1 cellular context compared by ENCODE assay signal in genomic region chr16:726188-726437, GRCh38.
TF ChIP-seq lines count a peak whose summit lies in the region.

No MANE protein-coding gene starts in this region.

TF ChIP-seq in neural cell, 6 proteins besides CTCF, POLR2A, EP300 and RAD21:
- TF ChIP-seq, protein P1, sequence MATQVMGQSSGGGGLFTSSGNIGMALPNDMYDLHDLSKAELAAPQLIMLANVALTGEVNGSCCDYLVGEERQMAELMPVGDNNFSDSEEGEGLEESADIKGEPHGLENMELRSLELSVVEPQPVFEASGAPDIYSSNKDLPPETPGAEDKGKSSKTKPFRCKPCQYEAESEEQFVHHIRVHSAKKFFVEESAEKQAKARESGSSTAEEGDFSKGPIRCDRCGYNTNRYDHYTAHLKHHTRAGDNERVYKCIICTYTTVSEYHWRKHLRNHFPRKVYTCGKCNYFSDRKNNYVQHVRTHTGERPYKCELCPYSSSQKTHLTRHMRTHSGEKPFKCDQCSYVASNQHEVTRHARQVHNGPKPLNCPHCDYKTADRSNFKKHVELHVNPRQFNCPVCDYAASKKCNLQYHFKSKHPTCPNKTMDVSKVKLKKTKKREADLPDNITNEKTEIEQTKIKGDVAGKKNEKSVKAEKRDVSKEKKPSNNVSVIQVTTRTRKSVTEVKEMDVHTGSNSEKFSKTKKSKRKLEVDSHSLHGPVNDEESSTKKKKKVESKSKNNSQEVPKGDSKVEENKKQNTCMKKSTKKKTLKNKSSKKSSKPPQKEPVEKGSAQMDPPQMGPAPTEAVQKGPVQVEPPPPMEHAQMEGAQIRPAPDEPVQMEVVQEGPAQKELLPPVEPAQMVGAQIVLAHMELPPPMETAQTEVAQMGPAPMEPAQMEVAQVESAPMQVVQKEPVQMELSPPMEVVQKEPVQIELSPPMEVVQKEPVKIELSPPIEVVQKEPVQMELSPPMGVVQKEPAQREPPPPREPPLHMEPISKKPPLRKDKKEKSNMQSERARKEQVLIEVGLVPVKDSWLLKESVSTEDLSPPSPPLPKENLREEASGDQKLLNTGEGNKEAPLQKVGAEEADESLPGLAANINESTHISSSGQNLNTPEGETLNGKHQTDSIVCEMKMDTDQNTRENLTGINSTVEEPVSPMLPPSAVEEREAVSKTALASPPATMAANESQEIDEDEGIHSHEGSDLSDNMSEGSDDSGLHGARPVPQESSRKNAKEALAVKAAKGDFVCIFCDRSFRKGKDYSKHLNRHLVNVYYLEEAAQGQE (IDR thresholded peaks at IDR 0.05; ENCODE audit: borderline replicate concordance) = no peak
- TF ChIP-seq EZH2 (IDR thresholded peaks at IDR 0.05; ENCODE audit: borderline replicate concordance, insufficient read depth, low read length, poor library complexity, severe bottlenecking) (no peak), SMC3 (conservative IDR thresholded peaks at IDR 0.05; ENCODE audit: poor library complexity) (no peak), POLR2AphosphoS5 (IDR thresholded peaks at IDR 0.05) (no peak)
